ENCODE assay signal across 14 cellular contexts in genomic region chr5:143921525-143922311, GRCh38.
DNase-seq lines count a peak whose midpoint lies in the region; ATAC-seq and TF ChIP-seq lines count a peak whose summit lies in the region.
"Had no signal": no experiment of that assay in that cellular context is flagged by ENCODE, and none has a peak within 500 bp of the region (broad histone marks: within the 10 kb centered on the region; RNA-seq: fewer than 3 reads in every experiment).

No MANE protein-coding gene starts in this region.

- no peaks in the 10 kb centered on the region; the same call in 1 of the 2 replicates for H3K36me3 ChIP-seq in PC-9 (ENCODE audit: low read depth)
- H3K36me3 ChIP-seq in esophagus squamous epithelium: no peaks in the 10 kb centered on the region
- H3K36me3 ChIP-seq in Karpas-422 (ENCODE audit: insufficient read depth, low read length): no peaks in the 10 kb centered on the region
- H3K36me3 ChIP-seq: cardiac muscle cell had no signal

- BruUV-seq in PC-9 (replicated peaks; lab: Mats Ljungman, UMichigan): no TSS peak

- H3K27me3 ChIP-seq in PC-9 (ENCODE audit: insufficient read depth, low read depth) (no peaks in the 10 kb centered on the region), esophagus squamous epithelium (no peaks in the 10 kb centered on the region), Karpas-422 (ENCODE audit: low read length) (no peaks in the 10 kb centered on the region)
- H3K27me3 ChIP-seq: cardiac muscle cell had no signal

- CTCF ChIA-PET in PC-9 (lab: Charles Lee): interaction anchor here (0.5 to 0.6 kb wide), 2 partner anchors 35 to 97 kb away, joined by 3 read pairs; no protein-coding TSS in a partner anchor
- CTCF ChIA-PET in GM10248 (lab: Yijun Ruan, JAX): interaction anchor here (0.9 to 1.5 kb wide), 4 partner anchors 9 to 46 kb away, joined by 3 to 4 read pairs (median 3); no protein-coding TSS in a partner anchor

- no peaks in the 10 kb centered on the region for H3K9me2 ChIP-seq in PC-9 (ENCODE audit: insufficient read depth)
- H3K9me2 ChIP-seq in Karpas-422 (replicated peaks; ENCODE audit: insufficient read depth, low read length): no peaks in the 10 kb centered on the region

- no peak overlapping the region for H2AFZ ChIP-seq in PC-9
- no peak overlapping the region for H2AFZ ChIP-seq in Karpas-422 (ENCODE audit: low read length)

- no peak overlapping the region for H3K9ac ChIP-seq in Karpas-422 (ENCODE audit: low read length)

- DNase-seq in AG20443 (ENCODE audit: low spot score) (peak; percentile 69), PC-9 (peak; percentile 37 to 92), esophagus squamous epithelium (lab: John Stamatoyannopoulos, UW) (no peak), omental fat pad (ENCODE audit: low spot score) (no peak), T-helper 2 cell (no peak), GM10248 (ENCODE audit: extremely low spot score) (no peak), Karpas-422 (no peak)
- DNase-seq: activated T-cell treated with anti-CD3 and anti-CD28 coated beads for 4 hours; COR-L47; midbrain; NCI-H1436 treated with DMSO at 0.1 percent for 48 hours; stimulated activated CD8-positive, alpha-beta memory T cell treated with anti-CD3 and anti-CD28 coated beads, Interleukin-4, amount 100 ng/mL, for 48 hours had no signal

- no peak for TF ChIP-seq CTCF in PC-9 (conservative IDR thresholded peaks at IDR 0.05)
- TF ChIP-seq CTCF in esophagus squamous epithelium (IDR thresholded peaks at IDR 0.05): no peak
- no peak for TF ChIP-seq CTCF in omental fat pad (IDR thresholded peaks at IDR 0.05)
- TF ChIP-seq CTCF in GM10248 (IDR thresholded peaks at IDR 0.05; ENCODE audit: control extremely low read depth, extremely low read depth, low read depth, missing control alignments): no peak

- 63 to 73% methylated on average over 1 of the region's 1 CpG for WGBS in esophagus squamous epithelium, 2 donors

- no peaks in the 10 kb centered on the region for H4K20me1 ChIP-seq in PC-9 (ENCODE audit: insufficient read depth)
- no peaks in the 10 kb centered on the region for H4K20me1 ChIP-seq in Karpas-422 (ENCODE audit: insufficient read depth, low read depth, low read length)

- peaks cover 47% of the 10 kb centered on the region for H3K4me1 ChIP-seq in PC-9 (replicated peaks; ENCODE audit: insufficient read depth)
- H3K4me1 ChIP-seq in esophagus squamous epithelium: peaks cover 0 to 40% (median 19%) of the 10 kb centered on the region in 3 donors
- no peaks in the 10 kb centered on the region for H3K4me1 ChIP-seq in Karpas-422 (ENCODE audit: low read length)

- intact Hi-C loops in PC-9 (cut with micrococcal nuclease; ENCODE audit: unreplicated experiment) (loop anchor here (2.0 to 5.0 kb wide), 3 partner anchors 46 to 94 kb away; no protein-coding TSS in a partner anchor), esophagus squamous epithelium (cut with DNase I) (no loop called here)

- POLR2A ChIA-PET in PC-9 (lab: Charles Lee; ENCODE audit: unreplicated experiment): interaction anchor here (0.6 kb wide), 2 partner anchors 56 to 72 kb away, joined by 3 to 4 read pairs; no protein-coding TSS in a partner anchor
- POLR2A ChIA-PET in GM10248 (lab: Yijun Ruan, JAX): no interaction called here

- H3K79me2 ChIP-seq in PC-9 (ENCODE audit: low read depth) (no peaks in the 10 kb centered on the region), Karpas-422 (ENCODE audit: low read length) (no peaks in the 10 kb centered on the region)

- H3K4me2 ChIP-seq in PC-9 (peak overlapping the region; percentile 49), Karpas-422 (ENCODE audit: low read depth, low read length, poor library complexity, severe bottlenecking) (no peak overlapping the region)

- H3K4me3 ChIP-seq in PC-9 (no peak overlapping the region), esophagus squamous epithelium (no peak overlapping the region), Karpas-422 (ENCODE audit: low read length) (no peak overlapping the region)
- H3K4me3 ChIP-seq: cardiac muscle cell had no signal

- H3F3A ChIP-seq in PC-9 (ENCODE audit: insufficient read depth, low read depth): peaks cover 34% of the 10 kb centered on the region

- ATAC-seq in omental fat pad (ENCODE audit: low FRiP score) (peak; percentile 87), HG03439 (IDR thresholded peaks at IDR 0.05; ENCODE audit: unreplicated experiment) (no peak)

- TF ChIP-seq POLR2A in esophagus squamous epithelium (IDR thresholded peaks at IDR 0.05): no peak

- H3K9me3 ChIP-seq in PC-9 (ENCODE audit: insufficient read depth, low read depth) (peaks cover 7% of the 10 kb centered on the region; the same call in 1 of the 2 replicates), esophagus squamous epithelium (no peaks in the 10 kb centered on the region), Karpas-422 (ENCODE audit: low read length) (no peaks in the 10 kb centered on the region)

- H3K27ac ChIP-seq in PC-9: peak overlapping the region; percentile 85
- peak overlapping the region in 3 of 4 donors; percentile 62 to 73 (median 69) for H3K27ac ChIP-seq in esophagus squamous epithelium
- H3K27ac ChIP-seq in Karpas-422 (ENCODE audit: low read length): no peak overlapping the region
- H3K27ac ChIP-seq: cardiac muscle cell had no signal

Comparison
In these comparisons a context has a peak if more than half of its experiments do, and no peak if none do; other contexts are left out.
1. DNase-seq: peak in AG20443 (single experiment) and PC-9 (2 of 2); none in esophagus squamous epithelium (single experiment), omental fat pad (single experiment), T-helper 2 cell (0 of 5), GM10248 (single experiment) and Karpas-422 (single experiment).